Comparison of ENCODE assay signal across 25 cellular contexts in genomic region chr10:54064215-54064614, GRCh38.
"Had no signal": no experiment of that assay in that cellular context is flagged by ENCODE, and none has a peak within 500 bp of the region (broad histone marks: within the 10 kb centered on the region; RNA-seq: fewer than 3 reads in every experiment).

No MANE protein-coding gene starts in this region.

- H3K9ac ChIP-seq: parathyroid adenoma had no signal

- H3K27me3 ChIP-seq: colonic mucosa, gastrocnemius medialis, right lobe of liver, tibial nerve had no signal

- H3K79me2 ChIP-seq: parathyroid adenoma had no signal

- DNase-seq: colonic mucosa; effector CD8-positive, alpha-beta T cell; endodermal cell; foreskin fibroblast; gastrocnemius medialis; kidney; stimulated activated CD4-positive, alpha-beta T cell treated with anti-CD3 and anti-CD28 coated beads, Interleukin-12 subunit alpha, Interleukin-12 subunit beta, amount 100 ng/mL, for 4 hours; stimulated activated CD4-positive, alpha-beta T cell treated with anti-CD3 and anti-CD28 coated beads, Interleukin-1b, Interleukin-23, amount 100 ng/mL, for 48 hours; stimulated activated CD4-positive, alpha-beta T cell treated with anti-CD3 and anti-CD28 coated beads, Interleukin-4, amount 100 ng/mL, for 1 hour; stimulated activated CD8-positive, alpha-beta memory T cell treated with anti-CD3 and anti-CD28 coated beads, Interleukin-4, amount 100 ng/mL, for 48 hours had no signal

- H3K4me1 Mint-ChIP-seq: endodermal cell, memory B cell, neural crest cell had no signal

- H3K4me2 ChIP-seq: smooth muscle cell had no signal

- H3K36me3 Mint-ChIP-seq: memory B cell; natural killer cell treated with Interleukin-12 subunit alpha and Interleukin-12 subunit beta and Interleukin-15 and Interleukin-18, amount 100 ng/mL, for 72 hours had no signal

- ATAC-seq: esophagus mucosa; gastrocnemius medialis; left lobe of liver; natural killer cell treated with Interleukin-12 subunit alpha and Interleukin-12 subunit beta and Interleukin-15 and Interleukin-18, amount 100 ng/mL, for 72 hours had no signal

- H3K27ac Mint-ChIP-seq: dendritic cell treated with granulocyte-macrophage colony-stimulating factor and Interleukin-4, amounts not matched to agents 40 ng/mL and 50 ng/mL, for 4 days; endodermal cell; memory B cell; natural killer cell treated with Interleukin-12 subunit alpha and Interleukin-12 subunit beta and Interleukin-15 and Interleukin-18, amount 100 ng/mL, for 72 hours; progenitor cell of endocrine pancreas; stimulated activated naive CD8-positive, alpha-beta T cell treated with anti-CD3 and anti-CD28 coated beads, Interleukin-15, Interleukin-2, amounts not matched to agents 100 ng/mL and 50 ng/mL, for 24 hours had no signal

- H3K27ac ChIP-seq: colonic mucosa, epithelial cell of prostate, gastrocnemius medialis, parathyroid adenoma, right lobe of liver, thoracic aorta, tibial nerve had no signal

- H3K9me3 Mint-ChIP-seq: stimulated activated naive CD8-positive, alpha-beta T cell treated with anti-CD3 and anti-CD28 coated beads, Interleukin-15, Interleukin-2, amounts not matched to agents 100 ng/mL and 50 ng/mL, for 24 hours had no signal

- H3K4me1 ChIP-seq: colonic mucosa, gastrocnemius medialis, parathyroid adenoma, tibial nerve had no signal

- H3K4me3 Mint-ChIP-seq: dendritic cell treated with granulocyte-macrophage colony-stimulating factor and Interleukin-4, amounts not matched to agents 40 ng/mL and 50 ng/mL, for 4 days; endodermal cell; memory B cell; natural killer cell treated with Interleukin-12 subunit alpha and Interleukin-12 subunit beta and Interleukin-15 and Interleukin-18, amount 100 ng/mL, for 72 hours; neural crest cell; stimulated activated naive CD8-positive, alpha-beta T cell treated with anti-CD3 and anti-CD28 coated beads, Interleukin-15, Interleukin-2, amounts not matched to agents 100 ng/mL and 50 ng/mL, for 24 hours had no signal

- H3K9me3 ChIP-seq: colonic mucosa, gastrocnemius medialis, right lobe of liver, thoracic aorta, tibial nerve had no signal

- H3K4me3 ChIP-seq: colonic mucosa, gastrocnemius medialis, lung, right lobe of liver, smooth muscle cell, thoracic aorta, tibial nerve had no signal

- H2AFZ ChIP-seq: parathyroid adenoma had no signal

- H3K27me3 Mint-ChIP-seq: dendritic cell treated with granulocyte-macrophage colony-stimulating factor and Interleukin-4, amounts not matched to agents 40 ng/mL and 50 ng/mL, for 4 days; memory B cell; natural killer cell treated with Interleukin-12 subunit alpha and Interleukin-12 subunit beta and Interleukin-15 and Interleukin-18, amount 100 ng/mL, for 72 hours; progenitor cell of endocrine pancreas; stimulated activated naive CD8-positive, alpha-beta T cell treated with anti-CD3 and anti-CD28 coated beads, Interleukin-15, Interleukin-2, amounts not matched to agents 100 ng/mL and 50 ng/mL, for 24 hours had no signal

- H3K36me3 ChIP-seq: colonic mucosa, gastrocnemius medialis, right lobe of liver, thoracic aorta, tibial nerve had no signal
